20 cellular contexts compared by ENCODE assay signal in the genomic region with DNA sequence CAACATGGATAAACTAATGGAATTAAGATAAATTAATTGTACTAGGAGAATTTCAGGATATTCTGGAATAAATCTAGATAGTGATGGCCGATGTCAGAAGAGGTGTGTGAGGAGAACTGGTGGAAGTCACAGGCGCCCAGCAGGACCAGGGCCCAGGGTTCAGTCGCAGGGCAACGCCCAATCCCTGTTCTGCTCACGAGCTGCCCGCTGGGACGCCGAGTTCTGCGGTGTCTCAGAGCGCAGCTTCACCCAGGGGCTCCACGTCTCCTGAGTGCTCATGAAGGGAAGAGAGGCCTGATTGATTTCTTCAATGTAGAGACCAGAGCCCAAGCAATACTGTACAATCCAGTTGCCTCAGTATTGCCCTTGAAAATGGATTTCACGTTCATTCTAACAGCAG. TPM values are rescaled to one million over a fixed set of nuclear protein-coding genes. Genes with fewer than 3 reads are reported as not detected.
DNase-seq lines count a peak whose midpoint lies in the region; ATAC-seq and TF ChIP-seq lines count a peak whose summit lies in the region.
"Had no signal": no experiment of that assay in that cellular context is flagged by ENCODE, and none has a peak within 500 bp of the region (broad histone marks: within the 10 kb centered on the region; RNA-seq: fewer than 3 reads in every experiment).

No MANE protein-coding gene starts in this region.

- H3K4me3 Mint-ChIP-seq in MCF 10A (ENCODE audit: unreplicated experiment) = peak overlapping the region; percentile 82
- peak overlapping the region; percentile 69 for H3K4me3 Mint-ChIP-seq in activated T-helper 17 cell treated with anti-CD3 and anti-CD28 coated beads, Interleukin-2, amount 50 U/mL, for 72 hours
- peak overlapping the region in 8 of 10 donors; percentile 24 to 87 (median 75) for H3K4me3 Mint-ChIP-seq in naive thymus-derived CD8-positive, alpha-beta T cell
- peak overlapping the region; percentile 82 for H3K4me3 Mint-ChIP-seq in type B pancreatic cell

- no peak for TF ChIP-seq CTCF in MCF 10A (IDR thresholded peaks at IDR 0.05; ENCODE audit: unreplicated experiment)
- TF ChIP-seq CTCF in mammary epithelial cell (conservative IDR thresholded peaks at IDR 0.05 in 1 of 2, IDR thresholded peaks at IDR 0.05 in 1 of 2; ENCODE audit: extremely low read depth in 1 of 2, insufficient read depth in 1 of 2, low read depth in 1 of 2, low read length in 2 of 2) = no peak
- no peak for TF ChIP-seq CTCF in type B pancreatic cell (conservative IDR thresholded peaks at IDR 0.05)

- no peak overlapping the region for H3K4me3 ChIP-seq in mammary epithelial cell (replicated peaks in 1 of 3; ENCODE audit: insufficient read depth in 1 of 3, low read depth in 2 of 3, low read length in 3 of 3)
- H3K4me3 ChIP-seq: prostate gland had no signal

- H3K4me1 ChIP-seq in mammary epithelial cell (ENCODE audit: insufficient read depth, low read length) = peaks cover 14% of the 10 kb centered on the region
- H3K4me1 ChIP-seq: prostate gland had no signal

- H4K20me1 ChIP-seq in mammary epithelial cell (ENCODE audit: insufficient read depth, low read length) = no peaks in the 10 kb centered on the region
- H4K20me1 ChIP-seq: BLaER1 treated with 17β-estradiol and CSF1 and Interleukin-3, amounts not matched to agents 10 nM and 100 nM had no signal

- H3K27me3 Mint-ChIP-seq in MCF 10A (ENCODE audit: insufficient read depth, unreplicated experiment) (no peaks in the 10 kb centered on the region), type B pancreatic cell (peaks cover 31% of the 10 kb centered on the region)
- H3K27me3 Mint-ChIP-seq in activated T-helper 17 cell treated with anti-CD3 and anti-CD28 coated beads, Interleukin-2, amount 50 U/mL, for 72 hours = peaks cover 61% of the 10 kb centered on the region
- H3K27me3 Mint-ChIP-seq in naive thymus-derived CD8-positive, alpha-beta T cell = peaks cover 46 to 74% (median 63%) of the 10 kb centered on the region in 5 donors

- no peak overlapping the region for H2AFZ ChIP-seq in mammary epithelial cell (ENCODE audit: low read depth, low read length)

- H3K9me3 Mint-ChIP-seq in MCF 10A (ENCODE audit: unreplicated experiment) (no peaks in the 10 kb centered on the region), type B pancreatic cell (no peaks in the 10 kb centered on the region)
- no peaks in the 10 kb centered on the region for H3K9me3 Mint-ChIP-seq in activated T-helper 17 cell treated with anti-CD3 and anti-CD28 coated beads, Interleukin-2, amount 50 U/mL, for 72 hours
- peaks cover 0 to 3% (median 0%) of the 10 kb centered on the region in 9 donors for H3K9me3 Mint-ChIP-seq in naive thymus-derived CD8-positive, alpha-beta T cell
- H3K9me3 Mint-ChIP-seq: memory B cell had no signal

- H3K36me3 Mint-ChIP-seq in MCF 10A (ENCODE audit: insufficient read depth, unreplicated experiment) (no peaks in the 10 kb centered on the region), type B pancreatic cell (no peaks in the 10 kb centered on the region)
- H3K36me3 Mint-ChIP-seq in activated T-helper 17 cell treated with anti-CD3 and anti-CD28 coated beads, Interleukin-2, amount 50 U/mL, for 72 hours (ENCODE audit: low read depth) = peaks cover 9% of the 10 kb centered on the region
- peaks cover 0 to 6% (median 4%) of the 10 kb centered on the region in 3 donors for H3K36me3 Mint-ChIP-seq in naive thymus-derived CD8-positive, alpha-beta T cell

- CTCF ChIA-PET in MCF 10A (lab: Yijun Ruan, JAX) = no interaction called here
- CTCF ChIA-PET in mammary epithelial cell (lab: Charles Lee; ENCODE audit: low non-redundant PET) = no interaction called here

- H3K36me3 ChIP-seq in mammary epithelial cell (ENCODE audit: insufficient read depth, low read length) = no peaks in the 10 kb centered on the region
- H3K36me3 ChIP-seq: BLaER1 treated with 17β-estradiol and CSF1 and Interleukin-3, amounts not matched to agents 10 nM and 100 nM; prostate gland had no signal

- H3K4me1 Mint-ChIP-seq in MCF 10A (ENCODE audit: insufficient read depth, unreplicated experiment) (peaks cover 11% of the 10 kb centered on the region), type B pancreatic cell (ENCODE audit: unreplicated experiment) (peaks cover 14% of the 10 kb centered on the region)
- peaks cover 15% of the 10 kb centered on the region for H3K4me1 Mint-ChIP-seq in activated T-helper 17 cell treated with anti-CD3 and anti-CD28 coated beads, Interleukin-2, amount 50 U/mL, for 72 hours
- H3K4me1 Mint-ChIP-seq in naive thymus-derived CD8-positive, alpha-beta T cell = peaks cover 15 to 21% (median 15%) of the 10 kb centered on the region in 4 donors

- H3K9ac ChIP-seq in mammary epithelial cell (ENCODE audit: insufficient read depth, low read length) = no peak overlapping the region
- H3K9ac ChIP-seq: BLaER1 treated with 17β-estradiol and CSF1 and Interleukin-3, amounts not matched to agents 10 nM and 100 nM had no signal

- H3K79me2 ChIP-seq in mammary epithelial cell (ENCODE audit: insufficient read depth, low read length) = peaks cover 28% of the 10 kb centered on the region

- no peak for ATAC-seq in activated T-helper 17 cell treated with anti-CD3 and anti-CD28 coated beads, Interleukin-2, amount 50 U/mL, for 72 hours (replicated peaks)
- no peak for ATAC-seq in naive thymus-derived CD8-positive, alpha-beta T cell
- ATAC-seq in GM18511 (IDR thresholded peaks at IDR 0.05; ENCODE audit: unreplicated experiment) = no peak
- ATAC-seq: left cardiac atrium had no signal

- H3K27me3 ChIP-seq in mammary epithelial cell (ENCODE audit: insufficient read depth, low read length) = no peaks in the 10 kb centered on the region

- H3K4me2 ChIP-seq in mammary epithelial cell (ENCODE audit: insufficient read depth, low read depth, low read length) = no peak overlapping the region

- BruUV-seq in MCF 10A (replicated peaks; lab: Mats Ljungman, UMichigan) (no TSS peak), mammary epithelial cell (replicated peaks; lab: Mats Ljungman, UMichigan) (no TSS peak)

- H3K27ac ChIP-seq in mammary epithelial cell (ENCODE audit: insufficient read depth, low read depth, low read length) = no peak overlapping the region
- H3K27ac ChIP-seq: BLaER1 treated with 17β-estradiol and CSF1 and Interleukin-3, amounts not matched to agents 10 nM and 100 nM; prostate gland had no signal

- H3K9me3 ChIP-seq in mammary epithelial cell (replicated peaks; ENCODE audit: insufficient read depth, low read length) = no peaks in the 10 kb centered on the region
- H3K9me3 ChIP-seq: prostate gland had no signal

- POLR2A ChIA-PET in MCF 10A (lab: Yijun Ruan, JAX) = no interaction called here
- POLR2A ChIA-PET in naive thymus-derived CD8-positive, alpha-beta T cell (lab: Charles Lee) = interaction anchor here (0.6 kb wide), 1 partner anchor 115 kb away, joined by 6 read pairs; no protein-coding TSS in a partner anchor

- H3K27ac Mint-ChIP-seq in MCF 10A (ENCODE audit: low read depth, unreplicated experiment) (peak overlapping the region; percentile 96), type B pancreatic cell (peak overlapping the region; percentile 52)
- H3K27ac Mint-ChIP-seq in activated T-helper 17 cell treated with anti-CD3 and anti-CD28 coated beads, Interleukin-2, amount 50 U/mL, for 72 hours = no peak overlapping the region
- no peak overlapping the region for H3K27ac Mint-ChIP-seq in naive thymus-derived CD8-positive, alpha-beta T cell
- H3K27ac Mint-ChIP-seq: memory B cell had no signal

- in situ Hi-C loops in mammary epithelial cell (cut with MboI; ENCODE audit: low sequenced_read_pairs in 2 of 2) = no loop called here

- dilution Hi-C loops in mammary epithelial cell (cut with HindIII; ENCODE audit: low sequenced_read_pairs) = no loop called here

- DNase-seq in MCF 10A (ENCODE audit: unreplicated experiment) (no peak), mammary epithelial cell (no peak), type B pancreatic cell (ENCODE audit: extremely low spot score, unreplicated experiment) (no peak), NCI-H2107 (lab: John Stamatoyannopoulos, UW) (no peak), UCSD-AML1 (lab: John Stamatoyannopoulos, UW; ENCODE audit: unreplicated experiment) (no peak)
- DNase-seq in naive thymus-derived CD8-positive, alpha-beta T cell = peak in 1 of 10 donors; percentile 26
- DNase-seq: activated CD4-positive, alpha-beta T cell treated with anti-CD3 and anti-CD28 coated beads for 48 hours; activated gamma-delta T cell; DMS153; GF-D8; left cardiac atrium; MV-4-11; NCI-H2171; RPMI8226 had no signal

- intact Hi-C loops in MCF 10A (cut with micrococcal nuclease) (loop anchor here (5.0 kb wide), 1 partner anchor 102 kb away; a partner anchor contains a TSS), mammary epithelial cell (cut with micrococcal nuclease) (loop anchor here (5.0 kb wide), 2 partner anchors 158 to 442 kb away; no protein-coding TSS in a partner anchor)

- WGBS in mammary epithelial cell (ENCODE audit: low coverage, missing lambda C conversion rate) = 98% methylated on average over 12 of the region's 12 CpGs

RNA-seq across cellular contexts. Expression of a gene that starts 1.5 kb away (rescaled TPM):
- total RNA-seq in MCF 10A (2022) (45.9 and 68.9 TPM in 2 replicates), mammary epithelial cell (10 to 100 TPM; 40.7 to 65.3 TPM), type B pancreatic cell (ENCODE audit: low replicate concordance) (9.7 and 17.2 TPM in 2 replicates)
- polyA plus RNA-seq in mammary epithelial cell = 16.7 TPM
- polyA minus RNA-seq in mammary epithelial cell = 20.1 TPM
- total RNA-seq in activated T-helper 17 cell treated with anti-CD3 and anti-CD28 coated beads, Interleukin-2, amount 50 U/mL, for 72 hours = 1 to 10 TPM; 2.4 to 3.1 TPM
- total RNA-seq in naive thymus-derived CD8-positive, alpha-beta T cell = not detected
- polyA plus RNA-seq in naive thymus-derived CD8-positive, alpha-beta T cell = under 1 TPM in 1 of 3 donors, not detected in 2; 0.32 TPM

RNA-seq across cellular contexts. Expression of a gene that starts 50.4 kb away (rescaled TPM):
- not detected in 2 replicates for total RNA-seq in MCF 10A (2022)
- not detected for total RNA-seq in mammary epithelial cell
- polyA plus RNA-seq in mammary epithelial cell = not detected
- polyA minus RNA-seq in mammary epithelial cell = not detected
- not detected for total RNA-seq in activated T-helper 17 cell treated with anti-CD3 and anti-CD28 coated beads, Interleukin-2, amount 50 U/mL, for 72 hours
- not detected for total RNA-seq in naive thymus-derived CD8-positive, alpha-beta T cell
- polyA plus RNA-seq in naive thymus-derived CD8-positive, alpha-beta T cell = not detected
- total RNA-seq in type B pancreatic cell (ENCODE audit: low replicate concordance) = not detected in 2 replicates
- total RNA-seq: dermis microvascular lymphatic vessel endothelial cell, left cardiac atrium had no signal

Comparison
In these comparisons a context has a peak if more than half of its experiments do, and no peak if none do; other contexts are left out.
1. H3K27ac Mint-ChIP-seq: peak in MCF 10A (single experiment) and type B pancreatic cell (single experiment); none in activated T-helper 17 cell treated with anti-CD3 and anti-CD28 coated beads, Interleukin-2, amount 50 U/mL, for 72 hours (single experiment) and naive thymus-derived CD8-positive, alpha-beta T cell (0 of 10).
2. Peak in every context shown above with its lines, with median percentiles within 50 percentile points of each other: H3K4me3 Mint-ChIP-seq.